Comparison of ENCODE assay signal across 8 cellular contexts in the genomic region with DNA sequence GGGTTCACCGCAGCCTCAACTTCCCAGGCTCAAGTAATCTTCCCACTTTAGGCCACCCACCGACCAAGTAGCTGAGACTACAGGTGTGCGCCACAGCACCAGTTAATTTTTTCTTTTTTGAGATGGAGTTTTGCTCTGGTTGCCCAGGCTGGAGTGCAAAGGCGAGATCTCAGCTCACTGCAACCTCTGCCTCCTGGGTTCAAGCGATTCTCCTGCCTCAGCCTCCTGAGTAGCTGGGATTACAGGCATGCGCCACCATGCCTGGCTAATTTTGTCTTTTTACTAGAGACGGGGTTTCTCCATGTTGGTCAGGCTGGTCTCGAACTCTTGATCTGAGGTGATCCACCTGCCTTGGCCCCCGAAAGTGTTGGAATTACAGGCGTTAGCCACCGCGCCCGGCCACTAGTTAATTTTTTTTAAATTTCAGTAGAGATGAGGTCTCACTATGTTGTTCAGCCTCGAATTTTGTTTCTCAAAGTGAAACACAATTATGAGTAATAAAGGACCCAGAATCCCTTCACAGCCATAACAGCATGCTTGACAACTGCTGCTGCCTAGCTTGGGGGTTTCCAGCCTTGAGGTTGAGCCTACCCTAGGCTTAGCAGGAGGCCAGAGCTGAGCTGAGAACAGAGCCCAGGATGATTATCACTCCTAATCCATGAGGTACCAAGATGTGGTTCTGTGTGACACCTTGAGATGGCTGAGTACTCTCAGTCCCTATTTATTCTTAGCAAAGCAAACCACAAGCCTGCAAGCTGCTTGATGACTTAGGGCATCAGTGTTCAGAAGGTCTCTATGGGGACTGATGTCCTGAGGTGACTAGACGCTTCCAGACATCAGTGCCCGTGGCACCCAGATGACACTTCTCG. TPM values are rescaled to one million over a fixed set of nuclear protein-coding genes. Genes with fewer than 3 reads are reported as not detected.
A peak's percentile ranks its signal among the peaks of the same experiment; 100 is the strongest.
DNase-seq lines count a peak whose midpoint lies in the region; ATAC-seq, FAIRE-seq and TF ChIP-seq lines count a peak whose summit lies in the region.

No MANE protein-coding gene starts in this region.

- no peaks in the 10 kb centered on the region for H3K9me3 ChIP-seq in testis

- no peak for FAIRE-seq in RCC 7860 (lab: Jason Lieb, UNC)

- no peaks in the 10 kb centered on the region for H3K4me1 ChIP-seq in testis

- H3K36me3 ChIP-seq in testis (ENCODE audit: low read depth, missing control alignments): no peaks in the 10 kb centered on the region

- TF ChIP-seq POLR2A in testis (IDR thresholded peaks at IDR 0.05): no peak

- no peak overlapping the region for H3K27ac Mint-ChIP-seq in endothelial cell (ENCODE audit: unreplicated experiment)

- ATAC-seq in GM18861 (IDR thresholded peaks at IDR 0.05; ENCODE audit: unreplicated experiment) (peak; percentile 95), HG02943 (IDR thresholded peaks at IDR 0.05; ENCODE audit: low read depth, unreplicated experiment) (peak; percentile 93)

- no peak for TF ChIP-seq CTCF in testis (IDR thresholded peaks at IDR 0.05)
- no peak for TF ChIP-seq CTCF in endothelial cell (IDR thresholded peaks at IDR 0.05; ENCODE audit: unreplicated experiment)

- H3K27ac ChIP-seq in testis: no peak overlapping the region

- DNase-seq in activated CD4-positive, alpha-beta T cell treated with anti-CD3 and anti-CD28 coated beads, Interleukin-2, amount 50 U/mL, for 4 hours: peak; percentile 31 to 34
- peak; percentile 40 for DNase-seq in stimulated activated CD4-positive, alpha-beta T cell treated with anti-CD3 and anti-CD28 coated beads, Interleukin-12 subunit alpha, Interleukin-12 subunit beta, amount 100 ng/mL, for 4 hours
- DNase-seq in RCC 7860 (ENCODE audit: low spot score) (no peak), testis (no peak), occipital lobe (lab: John Stamatoyannopoulos, UW) (no peak), endothelial cell (ENCODE audit: low spot score) (no peak)

- H3K4me3 ChIP-seq in testis: no peak overlapping the region

- intact Hi-C loops in testis (cut with DNase I; ENCODE audit: low total_unique reads): no loop called here

- H3K4me1 Mint-ChIP-seq in endothelial cell (ENCODE audit: unreplicated experiment): no peaks in the 10 kb centered on the region

- peaks cover 2% of the 10 kb centered on the region for H3K27me3 Mint-ChIP-seq in endothelial cell (ENCODE audit: unreplicated experiment)

- H3K4me3 Mint-ChIP-seq in endothelial cell (ENCODE audit: unreplicated experiment): no peak overlapping the region

- H3K36me3 Mint-ChIP-seq in endothelial cell (ENCODE audit: low read depth, unreplicated experiment): no peaks in the 10 kb centered on the region

- no peaks in the 10 kb centered on the region for H3K9me3 Mint-ChIP-seq in endothelial cell (ENCODE audit: unreplicated experiment)

- no peaks in the 10 kb centered on the region for H3K27me3 ChIP-seq in testis

- 88 to 96% methylated on average over 9 to 10 of the region's 17 CpGs for WGBS in testis, 2 donors

RNA-seq across cellular contexts. Expression of a gene that starts 41.6 kb away (rescaled TPM):
- total RNA-seq in testis: 1 to 10 TPM; 4.7 to 6.4 TPM
- polyA plus RNA-seq in testis (ENCODE audit: insufficient read depth, low read depth, low replicate concordance): 4.1 TPM
- 14.0 TPM for total RNA-seq in occipital lobe
- total RNA-seq in endothelial cell (ENCODE audit: unreplicated experiment): 8.4 TPM

RNA-seq across cellular contexts. Expression of a gene that starts 45.2 kb away (rescaled TPM):
- 100 to 1,000 TPM; 187 to 250 TPM for total RNA-seq in testis
- 80.2 TPM for polyA plus RNA-seq in testis (ENCODE audit: insufficient read depth, low read depth, low replicate concordance)
- total RNA-seq in occipital lobe: 43.0 TPM
- total RNA-seq in endothelial cell (ENCODE audit: unreplicated experiment): 19.8 TPM

Comparison
In these comparisons a context has a peak if more than half of its experiments do, and no peak if none do; other contexts are left out.
1. DNase-seq: peak in activated CD4-positive, alpha-beta T cell treated with anti-CD3 and anti-CD28 coated beads, Interleukin-2, amount 50 U/mL, for 4 hours (2 of 2) and stimulated activated CD4-positive, alpha-beta T cell treated with anti-CD3 and anti-CD28 coated beads, Interleukin-12 subunit alpha, Interleukin-12 subunit beta, amount 100 ng/mL, for 4 hours (single experiment); none in RCC 7860 (single experiment), testis (single experiment), occipital lobe (single experiment) and endothelial cell (single experiment).